ENCODE assay signal across 2 cellular contexts in the genomic region with DNA sequence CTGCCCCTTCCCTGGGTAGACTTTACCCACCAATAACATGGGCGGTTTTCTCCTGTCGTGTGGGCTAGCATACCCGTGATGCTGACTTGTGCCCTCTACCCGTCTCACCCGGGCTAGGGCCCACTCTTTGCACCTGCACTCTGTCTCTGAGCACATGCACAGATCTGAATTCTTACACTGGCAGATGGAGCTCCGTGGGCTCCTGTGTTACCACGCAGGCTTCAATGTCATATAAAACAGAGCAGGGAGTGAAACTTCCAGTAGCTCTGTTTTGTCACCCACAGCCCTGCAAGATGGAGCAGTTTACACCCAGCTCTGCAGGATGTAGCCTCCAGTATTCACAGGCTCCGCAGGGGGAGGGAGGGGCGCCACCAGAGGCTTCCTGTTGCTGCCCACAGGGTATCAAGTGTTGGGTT.
TF ChIP-seq lines count a peak whose summit lies in the region.

No MANE protein-coding gene starts in this region.

TF ChIP-seq in SK-N-SH, 30 proteins besides CTCF, POLR2A, EP300 and RAD21:
- TF ChIP-seq, protein P1, sequence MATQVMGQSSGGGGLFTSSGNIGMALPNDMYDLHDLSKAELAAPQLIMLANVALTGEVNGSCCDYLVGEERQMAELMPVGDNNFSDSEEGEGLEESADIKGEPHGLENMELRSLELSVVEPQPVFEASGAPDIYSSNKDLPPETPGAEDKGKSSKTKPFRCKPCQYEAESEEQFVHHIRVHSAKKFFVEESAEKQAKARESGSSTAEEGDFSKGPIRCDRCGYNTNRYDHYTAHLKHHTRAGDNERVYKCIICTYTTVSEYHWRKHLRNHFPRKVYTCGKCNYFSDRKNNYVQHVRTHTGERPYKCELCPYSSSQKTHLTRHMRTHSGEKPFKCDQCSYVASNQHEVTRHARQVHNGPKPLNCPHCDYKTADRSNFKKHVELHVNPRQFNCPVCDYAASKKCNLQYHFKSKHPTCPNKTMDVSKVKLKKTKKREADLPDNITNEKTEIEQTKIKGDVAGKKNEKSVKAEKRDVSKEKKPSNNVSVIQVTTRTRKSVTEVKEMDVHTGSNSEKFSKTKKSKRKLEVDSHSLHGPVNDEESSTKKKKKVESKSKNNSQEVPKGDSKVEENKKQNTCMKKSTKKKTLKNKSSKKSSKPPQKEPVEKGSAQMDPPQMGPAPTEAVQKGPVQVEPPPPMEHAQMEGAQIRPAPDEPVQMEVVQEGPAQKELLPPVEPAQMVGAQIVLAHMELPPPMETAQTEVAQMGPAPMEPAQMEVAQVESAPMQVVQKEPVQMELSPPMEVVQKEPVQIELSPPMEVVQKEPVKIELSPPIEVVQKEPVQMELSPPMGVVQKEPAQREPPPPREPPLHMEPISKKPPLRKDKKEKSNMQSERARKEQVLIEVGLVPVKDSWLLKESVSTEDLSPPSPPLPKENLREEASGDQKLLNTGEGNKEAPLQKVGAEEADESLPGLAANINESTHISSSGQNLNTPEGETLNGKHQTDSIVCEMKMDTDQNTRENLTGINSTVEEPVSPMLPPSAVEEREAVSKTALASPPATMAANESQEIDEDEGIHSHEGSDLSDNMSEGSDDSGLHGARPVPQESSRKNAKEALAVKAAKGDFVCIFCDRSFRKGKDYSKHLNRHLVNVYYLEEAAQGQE (IDR thresholded peaks at IDR 0.05; ENCODE audit: low read depth, low read length), result no peak
- TF ChIP-seq CHD2 (IDR thresholded peaks at IDR 0.05; ENCODE audit: low read length, partially characterized antibody), result no peak
- TF ChIP-seq GABPA (IDR thresholded peaks at IDR 0.05; ENCODE audit: low read depth), result no peak
- TF ChIP-seq TCF12 (IDR thresholded peaks at IDR 0.05), result no peak
- no peak for TF ChIP-seq JUND (IDR thresholded peaks at IDR 0.05)
- TF ChIP-seq, protein P2, sequence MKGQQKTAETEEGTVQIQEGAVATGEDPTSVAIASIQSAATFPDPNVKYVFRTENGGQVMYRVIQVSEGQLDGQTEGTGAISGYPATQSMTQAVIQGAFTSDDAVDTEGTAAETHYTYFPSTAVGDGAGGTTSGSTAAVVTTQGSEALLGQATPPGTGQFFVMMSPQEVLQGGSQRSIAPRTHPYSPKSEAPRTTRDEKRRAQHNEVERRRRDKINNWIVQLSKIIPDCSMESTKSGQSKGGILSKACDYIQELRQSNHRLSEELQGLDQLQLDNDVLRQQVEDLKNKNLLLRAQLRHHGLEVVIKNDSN (IDR thresholded peaks at IDR 0.05; ENCODE audit: borderline replicate concordance, low read depth), result no peak
- TF ChIP-seq, protein P3, sequence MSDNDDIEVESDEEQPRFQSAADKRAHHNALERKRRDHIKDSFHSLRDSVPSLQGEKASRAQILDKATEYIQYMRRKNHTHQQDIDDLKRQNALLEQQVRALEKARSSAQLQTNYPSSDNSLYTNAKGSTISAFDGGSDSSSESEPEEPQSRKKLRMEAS (IDR thresholded peaks at IDR 0.05; ENCODE audit: low read depth), result no peak
- TF ChIP-seq, protein P4, sequence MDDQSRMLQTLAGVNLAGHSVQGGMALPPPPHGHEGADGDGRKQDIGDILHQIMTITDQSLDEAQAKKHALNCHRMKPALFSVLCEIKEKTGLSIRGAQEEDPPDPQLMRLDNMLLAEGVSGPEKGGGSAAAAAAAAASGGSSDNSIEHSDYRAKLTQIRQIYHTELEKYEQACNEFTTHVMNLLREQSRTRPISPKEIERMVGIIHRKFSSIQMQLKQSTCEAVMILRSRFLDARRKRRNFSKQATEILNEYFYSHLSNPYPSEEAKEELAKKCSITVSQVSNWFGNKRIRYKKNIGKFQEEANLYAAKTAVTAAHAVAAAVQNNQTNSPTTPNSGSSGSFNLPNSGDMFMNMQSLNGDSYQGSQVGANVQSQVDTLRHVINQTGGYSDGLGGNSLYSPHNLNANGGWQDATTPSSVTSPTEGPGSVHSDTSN (IDR thresholded peaks at IDR 0.05), result no peak
- TF ChIP-seq SIN3A (IDR thresholded peaks at IDR 0.05; ENCODE audit: borderline replicate concordance, low read depth, low read length), result no peak
- no peak for TF ChIP-seq NFIC (IDR thresholded peaks at IDR 0.05; ENCODE audit: borderline replicate concordance)
- no peak for TF ChIP-seq MEF2A (IDR thresholded peaks at IDR 0.05; ENCODE audit: borderline replicate concordance, low read depth)
- TF ChIP-seq RXRA (IDR thresholded peaks at IDR 0.05; ENCODE audit: borderline replicate concordance, low read depth), result no peak
- TF ChIP-seq GATA2 (CRISPR knock-in tag; IDR thresholded peaks at IDR 0.05), result no peak
- TF ChIP-seq NRF1 (IDR thresholded peaks at IDR 0.05; ENCODE audit: low read depth, low read length), result no peak
- no peak for TF ChIP-seq ELF1 (IDR thresholded peaks at IDR 0.05)
- TF ChIP-seq, protein P5, sequence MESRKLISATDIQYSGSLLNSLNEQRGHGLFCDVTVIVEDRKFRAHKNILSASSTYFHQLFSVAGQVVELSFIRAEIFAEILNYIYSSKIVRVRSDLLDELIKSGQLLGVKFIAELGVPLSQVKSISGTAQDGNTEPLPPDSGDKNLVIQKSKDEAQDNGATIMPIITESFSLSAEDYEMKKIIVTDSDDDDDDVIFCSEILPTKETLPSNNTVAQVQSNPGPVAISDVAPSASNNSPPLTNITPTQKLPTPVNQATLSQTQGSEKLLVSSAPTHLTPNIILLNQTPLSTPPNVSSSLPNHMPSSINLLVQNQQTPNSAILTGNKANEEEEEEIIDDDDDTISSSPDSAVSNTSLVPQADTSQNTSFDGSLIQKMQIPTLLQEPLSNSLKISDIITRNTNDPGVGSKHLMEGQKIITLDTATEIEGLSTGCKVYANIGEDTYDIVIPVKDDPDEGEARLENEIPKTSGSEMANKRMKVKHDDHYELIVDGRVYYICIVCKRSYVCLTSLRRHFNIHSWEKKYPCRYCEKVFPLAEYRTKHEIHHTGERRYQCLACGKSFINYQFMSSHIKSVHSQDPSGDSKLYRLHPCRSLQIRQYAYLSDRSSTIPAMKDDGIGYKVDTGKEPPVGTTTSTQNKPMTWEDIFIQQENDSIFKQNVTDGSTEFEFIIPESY (IDR thresholded peaks at IDR 0.05; ENCODE audit: borderline replicate concordance, low read depth), result no peak

TF ChIP-seq in SK-N-SH treated with all-trans-retinoic acid at 6 μM for 48 hours, 23 proteins besides CTCF, POLR2A, EP300 and RAD21 (continued from another document):
- TF ChIP-seq, protein P6, sequence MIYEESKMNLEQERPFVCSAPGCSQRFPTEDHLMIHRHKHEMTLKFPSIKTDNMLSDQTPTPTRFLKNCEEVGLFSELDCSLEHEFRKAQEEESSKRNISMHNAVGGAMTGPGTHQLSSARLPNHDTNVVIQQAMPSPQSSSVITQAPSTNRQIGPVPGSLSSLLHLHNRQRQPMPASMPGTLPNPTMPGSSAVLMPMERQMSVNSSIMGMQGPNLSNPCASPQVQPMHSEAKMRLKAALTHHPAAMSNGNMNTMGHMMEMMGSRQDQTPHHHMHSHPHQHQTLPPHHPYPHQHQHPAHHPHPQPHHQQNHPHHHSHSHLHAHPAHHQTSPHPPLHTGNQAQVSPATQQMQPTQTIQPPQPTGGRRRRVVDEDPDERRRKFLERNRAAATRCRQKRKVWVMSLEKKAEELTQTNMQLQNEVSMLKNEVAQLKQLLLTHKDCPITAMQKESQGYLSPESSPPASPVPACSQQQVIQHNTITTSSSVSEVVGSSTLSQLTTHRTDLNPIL (CRISPR knock-in tag; IDR thresholded peaks at IDR 0.05; ENCODE audit: low read depth), result no peak
- TF ChIP-seq TOX (CRISPR knock-in tag; IDR thresholded peaks at IDR 0.05; ENCODE audit: borderline replicate concordance) (no peak), PPARA (CRISPR knock-in tag; IDR thresholded peaks at IDR 0.05; ENCODE audit: borderline replicate concordance) (no peak)
TF ChIP-seq in SK-N-SH treated with all-trans-retinoic acid at 6 μM for 48 hours: peak in this region for 0.
